ENCODE assay signal across 13 cellular contexts in genomic region chr17:66386789-66387351, GRCh38.
DNase-seq lines count a peak whose midpoint lies in the region; ATAC-seq and TF ChIP-seq lines count a peak whose summit lies in the region.
"Had no signal": no experiment of that assay in that cellular context is flagged by ENCODE, and none has a peak within 500 bp of the region (broad histone marks: within the 10 kb centered on the region; RNA-seq: fewer than 3 reads in every experiment).

No MANE protein-coding gene starts in this region.

- no peak overlapping the region for H2AFZ ChIP-seq in MM.1S (ENCODE audit: low read length)

- H3K4me1 ChIP-seq in MM.1S (ENCODE audit: low read length) = no peaks in the 10 kb centered on the region

- peak; percentile 60 for ATAC-seq in stimulated activated naive CD8-positive, alpha-beta T cell treated with anti-CD3 and anti-CD28 coated beads, Interleukin-15, Interleukin-2, amounts not matched to agents 100 U/mL and 50 U/mL, for 24 hours
- ATAC-seq in stimulated activated naive CD8-positive, alpha-beta T cell treated with anti-CD3 and anti-CD28 coated beads, Interleukin-15, amount 100 ng/mL, for 72 hours = no peak
- ATAC-seq in GM18909 (IDR thresholded peaks at IDR 0.05; ENCODE audit: poor library complexity, unreplicated experiment) = no peak
- ATAC-seq: natural killer cell had no signal

- intact Hi-C loops in head of caudate nucleus (cut with DNase I) = no loop called here

- H4K20me1 ChIP-seq in MM.1S (ENCODE audit: insufficient read depth, low read length) = no peaks in the 10 kb centered on the region
- H4K20me1 ChIP-seq: BLaER1 had no signal

- H3F3A ChIP-seq in MM.1S (ENCODE audit: insufficient read depth, low read length) = no peaks in the 10 kb centered on the region

- no peak overlapping the region for H3K4me3 ChIP-seq in MM.1S (ENCODE audit: low read length)
- H3K4me3 ChIP-seq: BLaER1, spleen had no signal

- DNase-seq in stimulated activated naive CD8-positive, alpha-beta T cell treated with anti-CD3 and anti-CD28 coated beads, Interleukin-15, Interleukin-2, amounts not matched to agents 100 U/mL and 50 U/mL, for 24 hours = no peak
- no peak for DNase-seq in stimulated activated naive CD8-positive, alpha-beta T cell treated with anti-CD3 and anti-CD28 coated beads, Interleukin-15, amount 100 ng/mL, for 72 hours
- DNase-seq in SW480 (ENCODE audit: low spot score) (peak; percentile 49), islet precursor cell (peak; percentile 47), SHP77 (lab: John Stamatoyannopoulos, UW) (no peak), head of caudate nucleus (no peak), MM.1S (no peak)
- DNase-seq: activated CD4-positive, CD25-positive, alpha-beta regulatory T cell treated with anti-CD3 and anti-CD28 coated beads, Interleukin-2, amount 50 U/mL, for 72 hours; natural killer cell; NCI-H2081 treated with DMSO at 0.1 percent for 48 hours; spleen had no signal

- no peaks in the 10 kb centered on the region for H3K9me2 ChIP-seq in MM.1S (replicated peaks; ENCODE audit: insufficient read depth, low read length)

- peak overlapping the region in 1 of 2 donors; percentile 16 for H3K4me3 Mint-ChIP-seq in stimulated activated naive CD8-positive, alpha-beta T cell treated with anti-CD3 and anti-CD28 coated beads, Interleukin-15, amount 100 ng/mL, for 72 hours
- H3K4me3 Mint-ChIP-seq: natural killer cell had no signal

- H3K36me3 ChIP-seq in MM.1S (replicated peaks; ENCODE audit: insufficient read depth, low read length) = no peaks in the 10 kb centered on the region
- H3K36me3 ChIP-seq: spleen had no signal

- H3K27ac Mint-ChIP-seq in stimulated activated naive CD8-positive, alpha-beta T cell treated with anti-CD3 and anti-CD28 coated beads, Interleukin-15, amount 100 ng/mL, for 72 hours = peak overlapping the region in 1 of 2 donors; percentile 71
- H3K27ac Mint-ChIP-seq: natural killer cell had no signal

- H3K27ac ChIP-seq in MM.1S (ENCODE audit: low read length) = no peak overlapping the region
- H3K27ac ChIP-seq: BLaER1, spleen had no signal

- no peaks in the 10 kb centered on the region for H3K9me3 ChIP-seq in MM.1S (replicated peaks; ENCODE audit: insufficient read depth, low read length)
- H3K9me3 ChIP-seq: BLaER1, spleen had no signal

- H3K27me3 ChIP-seq in MM.1S (replicated peaks; ENCODE audit: insufficient read depth, low read length) = no peaks in the 10 kb centered on the region
- H3K27me3 ChIP-seq: BLaER1, spleen had no signal

- peaks cover 8% of the 10 kb centered on the region; the same call in 1 of the 2 replicates for H3K79me2 ChIP-seq in MM.1S (ENCODE audit: low read length)

- H3K9ac ChIP-seq in MM.1S (ENCODE audit: low read length) = no peak overlapping the region
- H3K9ac ChIP-seq: BLaER1 had no signal

- H3K9me3 Mint-ChIP-seq in stimulated activated naive CD8-positive, alpha-beta T cell treated with anti-CD3 and anti-CD28 coated beads, Interleukin-15, amount 100 ng/mL, for 72 hours = peaks cover 0 to 5% of the 10 kb centered on the region in 2 donors
- H3K9me3 Mint-ChIP-seq: natural killer cell had no signal

- no peak overlapping the region for H3K4me2 ChIP-seq in MM.1S (ENCODE audit: low read depth, low read length)
- H3K4me2 ChIP-seq: BLaER1 had no signal

- peaks cover 75% of the 10 kb centered on the region for H3K4me1 Mint-ChIP-seq in stimulated activated naive CD8-positive, alpha-beta T cell treated with anti-CD3 and anti-CD28 coated beads, Interleukin-15, amount 100 ng/mL, for 72 hours

- TF ChIP-seq CTCF in MM.1S (IDR thresholded peaks at IDR 0.05; ENCODE audit: low read length) = no peak

- H3K27me3 Mint-ChIP-seq in stimulated activated naive CD8-positive, alpha-beta T cell treated with anti-CD3 and anti-CD28 coated beads, Interleukin-15, amount 100 ng/mL, for 72 hours = no peaks in the 10 kb centered on the region

Comparison
In these comparisons a context has a peak if more than half of its experiments do, and no peak if none do; other contexts are left out.
1. DNase-seq: peak in SW480 (single experiment) and islet precursor cell (single experiment); none in stimulated activated naive CD8-positive, alpha-beta T cell treated with anti-CD3 and anti-CD28 coated beads, Interleukin-15, Interleukin-2, amounts not matched to agents 100 U/mL and 50 U/mL, for 24 hours (single experiment), stimulated activated naive CD8-positive, alpha-beta T cell treated with anti-CD3 and anti-CD28 coated beads, Interleukin-15, amount 100 ng/mL, for 72 hours (0 of 2), SHP77 (0 of 2), head of caudate nucleus (0 of 42) and MM.1S (single experiment).